ENCODE assay signal across 10 cellular contexts in the genomic region with DNA sequence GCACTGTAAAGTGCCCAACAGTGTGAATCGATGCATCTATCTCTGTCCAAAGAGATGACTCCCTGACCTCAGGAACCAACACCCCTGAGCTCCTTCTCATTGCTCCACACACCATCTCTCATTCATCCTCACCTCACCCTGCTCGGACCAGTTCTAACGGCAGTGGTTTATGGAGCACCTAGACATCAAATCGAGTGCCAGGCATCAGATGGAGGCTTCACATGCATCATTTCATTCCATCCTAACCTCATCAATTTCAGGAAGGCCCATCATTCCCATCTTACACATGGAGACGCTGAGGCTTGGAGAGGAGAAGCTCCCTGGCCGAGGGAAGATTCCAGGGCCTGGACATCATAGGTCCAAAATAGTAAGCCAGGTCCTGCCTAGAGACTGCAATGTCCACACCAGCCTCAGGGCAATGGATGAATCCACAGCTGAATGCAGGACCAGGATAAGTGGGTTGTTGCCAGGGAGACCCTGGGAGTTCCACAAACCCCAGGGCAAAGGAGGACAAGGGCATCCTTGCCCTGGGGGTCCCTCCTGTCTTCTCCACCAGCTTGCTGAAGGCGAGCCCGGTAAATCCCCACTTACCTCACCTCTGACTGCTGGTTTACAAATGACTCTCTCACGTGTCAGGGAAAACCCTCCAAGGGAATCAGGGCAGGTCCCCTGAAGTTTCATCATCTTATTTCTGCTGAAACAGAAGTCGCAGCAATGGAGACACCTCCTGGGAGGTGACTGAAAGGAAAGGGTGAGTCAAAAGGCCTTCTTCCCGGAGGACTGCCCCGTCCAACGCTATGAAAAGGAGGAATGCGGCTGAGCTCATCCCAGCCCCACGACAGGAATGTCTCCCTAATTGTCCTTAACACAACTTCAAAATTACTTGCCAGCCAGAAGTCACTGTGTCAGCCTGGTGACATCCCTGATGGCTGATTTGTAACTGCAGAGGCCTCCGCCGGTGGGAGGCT. TPM values are rescaled to one million over a fixed set of nuclear protein-coding genes. Genes with fewer than 3 reads are reported as not detected.
DNase-seq lines count a peak whose midpoint lies in the region; ATAC-seq, FAIRE-seq and TF ChIP-seq lines count a peak whose summit lies in the region.
"Had no signal": no experiment of that assay in that cellular context is flagged by ENCODE, and none has a peak within 500 bp of the region (broad histone marks: within the 10 kb centered on the region; RNA-seq: fewer than 3 reads in every experiment).

No MANE protein-coding gene starts in this region.

- H3K27ac ChIP-seq in body of pancreas: peak overlapping the region in 3 of 4 donors; percentile 17 to 25 (median 20)
- H3K27ac ChIP-seq in trophoblast cell (ENCODE audit: low read depth, low read length): no peak overlapping the region
- no peak overlapping the region for H3K27ac ChIP-seq in CD4-positive, alpha-beta T cell (ENCODE audit: low read depth, low read length)

- no peaks in the 10 kb centered on the region for H3K27me3 Mint-ChIP-seq in CD4-positive, alpha-beta T cell
- peaks cover 21% of the 10 kb centered on the region for H3K27me3 Mint-ChIP-seq in activated CD8-positive, alpha-beta memory T cell treated with anti-CD3 and anti-CD28 coated beads, Interleukin-2, amount 10 ng/mL, durations not matched to agents 7 days and 5 days

- no peak for TF ChIP-seq POLR2A in body of pancreas (IDR thresholded peaks at IDR 0.05)

- CTCF ChIA-PET in GM10248 (lab: Yijun Ruan, JAX): interaction anchor here (1.2 to 2.6 kb wide), 6 partner anchors 13 to 81 kb away, joined by 3 to 10 read pairs (median 4); no protein-coding TSS in a partner anchor
- CTCF ChIA-PET in CD4-positive, alpha-beta T cell (lab: Charles Lee): interaction anchor here (1.8 kb wide), 1 partner anchor 52 kb away, joined by 6 read pairs; no protein-coding TSS in a partner anchor
- CTCF ChIA-PET in activated CD8-positive, alpha-beta memory T cell treated with anti-CD3 and anti-CD28 coated beads, Interleukin-2, amount 10 ng/mL, durations not matched to agents 7 days and 5 days (lab: Charles Lee): interaction anchor here (1.5 kb wide), 1 partner anchor 52 kb away, joined by 4 read pairs; no protein-coding TSS in a partner anchor

- no peak overlapping the region for H4K91ac ChIP-seq in trophoblast cell (ENCODE audit: low read depth, low read length)

- no peak overlapping the region for H3K14ac ChIP-seq in trophoblast cell (ENCODE audit: low read length)

- TF ChIP-seq CTCF in GM10248 (IDR thresholded peaks at IDR 0.05; ENCODE audit: control extremely low read depth, extremely low read depth, low read depth, missing control alignments) (no peak), body of pancreas (IDR thresholded peaks at IDR 0.05) (no peak)
- TF ChIP-seq CTCF in CD4-positive, alpha-beta T cell (IDR thresholded peaks at IDR 0.05): no peak

- no peaks in the 10 kb centered on the region for H3K36me3 Mint-ChIP-seq in CD4-positive, alpha-beta T cell (ENCODE audit: low read depth)
- no peaks in the 10 kb centered on the region for H3K36me3 Mint-ChIP-seq in activated CD8-positive, alpha-beta memory T cell treated with anti-CD3 and anti-CD28 coated beads, Interleukin-2, amount 10 ng/mL, durations not matched to agents 7 days and 5 days

- no peak overlapping the region for H3K27ac Mint-ChIP-seq in CD4-positive, alpha-beta T cell
- H3K27ac Mint-ChIP-seq in activated CD8-positive, alpha-beta memory T cell treated with anti-CD3 and anti-CD28 coated beads, Interleukin-2, amount 10 ng/mL, durations not matched to agents 7 days and 5 days: no peak overlapping the region

- FAIRE-seq in HTR-8/SVneo (lab: Jason Lieb, UNC): no peak
- FAIRE-seq: H54 had no signal

- POLR2A ChIA-PET in GM10248 (lab: Yijun Ruan, JAX): interaction anchor here (1.6 kb wide), 1 partner anchor 9 kb away, joined by 4 read pairs; a partner anchor contains a TSS
- POLR2A ChIA-PET in CD4-positive, alpha-beta T cell (lab: Charles Lee): no interaction called here

- no peak overlapping the region for H4K8ac ChIP-seq in trophoblast cell (ENCODE audit: low read depth, low read length)

- ATAC-seq in body of pancreas: no peak
- no peak for ATAC-seq in CD4-positive, alpha-beta T cell (ENCODE audit: poor library complexity)
- ATAC-seq in activated CD8-positive, alpha-beta memory T cell treated with anti-CD3 and anti-CD28 coated beads, Interleukin-2, amount 10 ng/mL, durations not matched to agents 7 days and 5 days: no peak

- no peak overlapping the region for H2AK5ac ChIP-seq in trophoblast cell (ENCODE audit: low read length)

- H3K36me3 ChIP-seq in body of pancreas (replicated peaks in 1 of 2; ENCODE audit: insufficient read depth in 1 of 2, low read depth in 2 of 2) (no peaks in the 10 kb centered on the region), trophoblast cell (ENCODE audit: control insufficient read depth in 1 of 2, insufficient read depth in 2 of 2, low read length in 2 of 2) (no peaks in the 10 kb centered on the region)

- H3K9ac ChIP-seq in trophoblast cell (ENCODE audit: low read length): no peak overlapping the region

- no peak overlapping the region for H3K18ac ChIP-seq in trophoblast cell (ENCODE audit: low read length)

- peaks cover 38% of the 10 kb centered on the region for H3K4me1 ChIP-seq in body of pancreas
- H3K4me1 ChIP-seq in trophoblast cell (ENCODE audit: control insufficient read depth in 1 of 2, insufficient read depth in 2 of 2, low read length in 2 of 2): peaks cover 10 to 13% of the 10 kb centered on the region in 2 experiments

- H3K4ac ChIP-seq in trophoblast cell (ENCODE audit: low read depth, low read length): no peak overlapping the region

- no peak overlapping the region for H3K4me3 Mint-ChIP-seq in CD4-positive, alpha-beta T cell
- H3K4me3 Mint-ChIP-seq in activated CD8-positive, alpha-beta memory T cell treated with anti-CD3 and anti-CD28 coated beads, Interleukin-2, amount 10 ng/mL, durations not matched to agents 7 days and 5 days: no peak overlapping the region

- intact Hi-C loops in body of pancreas (cut with DNase I): no loop called here
- intact Hi-C loops in CD4-positive, alpha-beta T cell (cut with DNase I, micrococcal nuclease): no loop called here

- H4K12ac ChIP-seq in trophoblast cell (ENCODE audit: low read depth, low read length): no peak overlapping the region

- H3K4me3 ChIP-seq in body of pancreas (no peak overlapping the region), trophoblast cell (ENCODE audit: low read depth, low read length) (no peak overlapping the region)

- H3K79me1 ChIP-seq in trophoblast cell (ENCODE audit: low read length): no peaks in the 10 kb centered on the region

- H2AFZ ChIP-seq in trophoblast cell (ENCODE audit: insufficient read depth, low read length, poor library complexity): no peak overlapping the region

- H2BK12ac ChIP-seq in trophoblast cell (ENCODE audit: low read length): no peak overlapping the region

- no peaks in the 10 kb centered on the region for H3K9me3 ChIP-seq in body of pancreas
- no peaks in the 10 kb centered on the region for H3K9me3 ChIP-seq in trophoblast cell (ENCODE audit: insufficient read depth, low read depth, low read length)
- no peaks in the 10 kb centered on the region for H3K9me3 ChIP-seq in CD4-positive, alpha-beta T cell (ENCODE audit: control insufficient read depth, low read length)

- no peak overlapping the region for H2BK5ac ChIP-seq in trophoblast cell (ENCODE audit: low read depth, low read length, poor library complexity)

- H3K4me1 Mint-ChIP-seq in CD4-positive, alpha-beta T cell (ENCODE audit: low read depth): peaks cover 3% of the 10 kb centered on the region
- peaks cover 5% of the 10 kb centered on the region for H3K4me1 Mint-ChIP-seq in activated CD8-positive, alpha-beta memory T cell treated with anti-CD3 and anti-CD28 coated beads, Interleukin-2, amount 10 ng/mL, durations not matched to agents 7 days and 5 days

- H3K27me3 ChIP-seq in body of pancreas (no peaks in the 10 kb centered on the region), trophoblast cell (ENCODE audit: insufficient read depth, low read length) (no peaks in the 10 kb centered on the region)
- no peaks in the 10 kb centered on the region for H3K27me3 ChIP-seq in CD4-positive, alpha-beta T cell (ENCODE audit: control insufficient read depth, insufficient read depth, low read length)

- peak; percentile 48 for DNase-seq in GM10248 (ENCODE audit: extremely low spot score)
- DNase-seq in HTR-8/SVneo (ENCODE audit: insufficient read length, low spot score): peak; percentile 46
- no peak for DNase-seq in body of pancreas
- peak; percentile 92 to 98 for DNase-seq in trophoblast cell
- no peak for DNase-seq in DMS79 treated with DMSO at 0.1 percent for 48 hours (lab: John Stamatoyannopoulos, UW)
- no peak for DNase-seq in CD4-positive, alpha-beta T cell
- no peak for DNase-seq in activated CD8-positive, alpha-beta memory T cell treated with anti-CD3 and anti-CD28 coated beads, Interleukin-2, amount 10 ng/mL, durations not matched to agents 7 days and 5 days
- DNase-seq: activated CD8-positive, alpha-beta memory T cell treated with anti-CD3 and anti-CD28 coated beads for 24 hours; effector CD4-positive, alpha-beta T cell had no signal

- H3K9me3 Mint-ChIP-seq in CD4-positive, alpha-beta T cell: no peaks in the 10 kb centered on the region
- H3K9me3 Mint-ChIP-seq in activated CD8-positive, alpha-beta memory T cell treated with anti-CD3 and anti-CD28 coated beads, Interleukin-2, amount 10 ng/mL, durations not matched to agents 7 days and 5 days (ENCODE audit: low read depth): no peaks in the 10 kb centered on the region

- no peak overlapping the region for H3K4me2 ChIP-seq in trophoblast cell (ENCODE audit: low read length)

- H3K23ac ChIP-seq in trophoblast cell (ENCODE audit: low read length): no peak overlapping the region

- no peak overlapping the region for H2BK120ac ChIP-seq in trophoblast cell (ENCODE audit: insufficient read depth, low read length, poor library complexity)

- WGBS in body of pancreas, 2 donors: 56 to 80% methylated on average over 15 to 17 of the region's 17 CpGs
- no CpG with 5 or more reads among the region's 17 CpGs for WGBS in trophoblast cell (ENCODE audit: extremely low coverage, insufficient coverage, insufficient read length)

- no peaks in the 10 kb centered on the region for H3K79me2 ChIP-seq in trophoblast cell (ENCODE audit: control insufficient read depth, insufficient read depth, low read length, poor library complexity)

RNA-seq across cellular contexts. Expression of a gene that starts 9.0 kb away (rescaled TPM):
- total RNA-seq in body of pancreas: 100 to 1,000 TPM in 1 of 2 donors, 10 to 100 TPM in 1; 23.1 to 219 TPM
- polyA plus RNA-seq in trophoblast cell (2013): 18.2 and 19.5 TPM in 2 replicates
- 100 to 1,000 TPM; 106 to 112 TPM for total RNA-seq in CD4-positive, alpha-beta T cell
- total RNA-seq in activated CD8-positive, alpha-beta memory T cell treated with anti-CD3 and anti-CD28 coated beads, Interleukin-2, amount 10 ng/mL, durations not matched to agents 7 days and 5 days: 10 to 100 TPM; 12.5 to 13.7 TPM

Comparison
In these comparisons a context has a peak if more than half of its experiments do, and no peak if none do; other contexts are left out.
1. DNase-seq: peak in GM10248 (single experiment), HTR-8/SVneo (single experiment) and trophoblast cell (2 of 2); none in body of pancreas (0 of 4), DMS79 treated with DMSO at 0.1 percent for 48 hours (single experiment), CD4-positive, alpha-beta T cell (0 of 10) and activated CD8-positive, alpha-beta memory T cell treated with anti-CD3 and anti-CD28 coated beads, Interleukin-2, amount 10 ng/mL, durations not matched to agents 7 days and 5 days (single experiment).
2. H3K27ac ChIP-seq: peak in body of pancreas (3 of 4); none in trophoblast cell (single experiment) and CD4-positive, alpha-beta T cell (single experiment).